Comparison of ENCODE assay signal across 1 cellular context in genomic region chr18:33944493-33944892, GRCh38.
TF ChIP-seq lines count a peak whose summit lies in the region.

No MANE protein-coding gene starts in this region.

TF ChIP-seq in HepG2, 621 proteins besides CTCF, POLR2A, EP300 and RAD21 (continued from another document):
- TF ChIP-seq LBX2 (CRISPR knock-in tag; IDR thresholded peaks at IDR 0.05; ENCODE audit: borderline replicate concordance) (no peak), ZNF773 (CRISPR knock-in tag; IDR thresholded peaks at IDR 0.05; ENCODE audit: borderline replicate concordance) (no peak), HNF1B (CRISPR knock-in tag; IDR thresholded peaks at IDR 0.05) (no peak), SAP130 (CRISPR knock-in tag; IDR thresholded peaks at IDR 0.05; ENCODE audit: low read depth) (no peak), FOXC1 (CRISPR knock-in tag; IDR thresholded peaks at IDR 0.05; ENCODE audit: borderline replicate concordance) (no peak), BRF2 (CRISPR knock-in tag; IDR thresholded peaks at IDR 0.05) (no peak), TFAP4 (IDR thresholded peaks at IDR 0.05; ENCODE audit: borderline replicate concordance, low read depth) (no peak), MAFK (conservative IDR thresholded peaks at IDR 0.05 in 1 of 2, IDR thresholded peaks at IDR 0.05 in 1 of 2; ENCODE audit: low read length in 2 of 2) (peak; percentile 83 to 87)
